Comparison of ENCODE assay signal across 17 cellular contexts in genomic region chr16:75456971-75457370, GRCh38. TPM values are rescaled to one million over a fixed set of nuclear protein-coding genes. Genes with fewer than 3 reads are reported as not detected.
"Had no signal": no experiment of that assay in that cellular context is flagged by ENCODE, and none has a peak within 500 bp of the region (broad histone marks: within the 10 kb centered on the region; RNA-seq: fewer than 3 reads in every experiment).

No MANE protein-coding gene starts in this region.

- H3K9me3 ChIP-seq: lower lobe of right lung, psoas muscle, spleen had no signal

- H3K27me3 Mint-ChIP-seq: effector memory CD8-positive, alpha-beta T cell; naive thymus-derived CD4-positive, alpha-beta T cell had no signal

- H3K27ac ChIP-seq: hepatocyte, lower lobe of right lung, psoas muscle, spleen had no signal

- ATAC-seq: activated CD4-positive, CD25-positive, alpha-beta regulatory T cell treated with anti-CD3 and anti-CD28 coated beads, Interleukin-2, amount 50 U/mL, for 24 hours; activated T-cell treated with anti-CD3 and anti-CD28 coated beads, Interleukin-2, amount 50 U/mL, for 72 hours; effector memory CD8-positive, alpha-beta T cell; lower lobe of right lung; sciatic nerve had no signal

- FAIRE-seq: astrocyte had no signal

- H3K4me3 ChIP-seq: hepatocyte, lower lobe of right lung, psoas muscle, spleen had no signal

- H3K4me3 Mint-ChIP-seq: activated T-cell treated with anti-CD3 and anti-CD28 coated beads, Interleukin-2, amount 50 U/mL, for 72 hours; effector memory CD8-positive, alpha-beta T cell; naive thymus-derived CD4-positive, alpha-beta T cell had no signal

- H3K9me3 Mint-ChIP-seq: effector memory CD8-positive, alpha-beta T cell; naive thymus-derived CD4-positive, alpha-beta T cell had no signal

- H3K27me3 ChIP-seq: hepatocyte, spleen had no signal

- H2AFZ ChIP-seq: hepatocyte had no signal

- DNase-seq: activated CD4-positive, alpha-beta T cell treated with anti-CD3 and anti-CD28 coated beads, Interleukin-2, amount 50 U/mL, for 48 hours; activated T-cell treated with anti-CD3 and anti-CD28 coated beads, Interleukin-2, amount 50 U/mL, for 72 hours; central memory CD4-positive, alpha-beta T cell; effector memory CD8-positive, alpha-beta T cell; kidney glomerular epithelial cell; lower lobe of right lung; midbrain; naive thymus-derived CD4-positive, alpha-beta T cell; psoas muscle; spleen; stimulated activated CD4-positive, alpha-beta T cell treated with anti-CD3 and anti-CD28 coated beads, Interleukin-2, amount 100 ng/mL, for 24 hours; stimulated activated naive CD4-positive, alpha-beta T cell treated with Interleukin-2 at 50 U/mL for 16 hours had no signal

- H3K36me3 ChIP-seq: lower lobe of right lung had no signal

- H3K27ac Mint-ChIP-seq: activated T-cell treated with anti-CD3 and anti-CD28 coated beads, Interleukin-2, amount 50 U/mL, for 72 hours had no signal

- H3K4me2 ChIP-seq: hepatocyte had no signal

RNA-seq across cellular contexts. Expression of gene CHST6, which starts 38.3 kb away (rescaled TPM):
- total RNA-seq: T-helper 2 cell treated with Interferon-gamma antibody and Interleukin-4, amounts not matched to agents 100 ng/mL and 5 ng/mL, for 36 hours had no signal
- polyA plus RNA-seq: naive thymus-derived CD4-positive, alpha-beta T cell had no signal
